1 cellular context compared by ENCODE assay signal in genomic region chr19:48333467-48334384, GRCh38.
TF ChIP-seq lines count a peak whose summit lies in the region.

No MANE protein-coding gene starts in this region.

TF ChIP-seq in endothelial cell of umbilical vein, 7 proteins besides CTCF, POLR2A, EP300 and RAD21:
- TF ChIP-seq, protein P1, sequence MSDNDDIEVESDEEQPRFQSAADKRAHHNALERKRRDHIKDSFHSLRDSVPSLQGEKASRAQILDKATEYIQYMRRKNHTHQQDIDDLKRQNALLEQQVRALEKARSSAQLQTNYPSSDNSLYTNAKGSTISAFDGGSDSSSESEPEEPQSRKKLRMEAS (IDR thresholded peaks at IDR 0.05; ENCODE audit: insufficient read depth, insufficient read length) = peak; percentile 61
- TF ChIP-seq POLR2AphosphoS5 (IDR thresholded peaks at IDR 0.05; ENCODE audit: insufficient read depth, low read depth, low read length) = peak; percentile 69
- no peak for TF ChIP-seq EZH2 (IDR thresholded peaks at IDR 0.05; ENCODE audit: borderline replicate concordance, low read depth, low read length, severe bottlenecking)
TF ChIP-seq in endothelial cell of umbilical vein: peak in this region for 2.
